Comparison of ENCODE assay signal across 8 cellular contexts in genomic region chr16:4769306-4769638, GRCh38.
DNase-seq lines count a peak whose midpoint lies in the region; ATAC-seq and TF ChIP-seq lines count a peak whose summit lies in the region.

No MANE protein-coding gene starts in this region.

- H3K27ac ChIP-seq in ACC112 (ENCODE audit: low read depth, low read length): no peak overlapping the region
- no peak overlapping the region for H3K27ac ChIP-seq in KMS-11
- peak overlapping the region in 1 of 2 donors; percentile 94 for H3K27ac ChIP-seq in coronary artery
- H3K27ac ChIP-seq in muscle layer of duodenum (ENCODE audit: low read length): peak overlapping the region; percentile 45

- no peaks in the 10 kb centered on the region for H3K9me3 ChIP-seq in muscle layer of duodenum (ENCODE audit: control insufficient read depth in 1 of 2, low read length in 2 of 2)

- H3K36me3 ChIP-seq in ACC112 (ENCODE audit: insufficient read depth, low read length) (peaks cover 3% of the 10 kb centered on the region; the same call in 1 of the 2 replicates), KMS-11 (ENCODE audit: insufficient read depth) (no peaks in the 10 kb centered on the region), muscle layer of duodenum (ENCODE audit: control insufficient read depth in 1 of 2, insufficient read depth in 2 of 2, low read length in 2 of 2) (peaks cover 0 to 9% of the 10 kb centered on the region in 2 donors)

- H3K4me1 ChIP-seq in ACC112 (ENCODE audit: control insufficient read depth, insufficient read depth, low read length, unreplicated experiment): peaks cover 14% of the 10 kb centered on the region
- H3K4me1 ChIP-seq in KMS-11 (ENCODE audit: low read depth, poor library complexity, severe bottlenecking): peaks cover 18% of the 10 kb centered on the region
- peaks cover 5 to 30% of the 10 kb centered on the region in 2 donors for H3K4me1 ChIP-seq in muscle layer of duodenum (ENCODE audit: control insufficient read depth in 1 of 2, insufficient read depth in 2 of 2, low read length in 2 of 2)

- TF ChIP-seq CTCF in KMS-11 (conservative IDR thresholded peaks at IDR 0.05; ENCODE audit: low read depth, low read length) (no peak), coronary artery (IDR thresholded peaks at IDR 0.05) (no peak)

- no peak overlapping the region for H3K9ac ChIP-seq in KMS-11

- no peak for ATAC-seq in HG03432 (IDR thresholded peaks at IDR 0.05; ENCODE audit: unreplicated experiment)

- peak overlapping the region; percentile 83 for H3K4me3 ChIP-seq in ACC112 (ENCODE audit: low read depth, low read length)
- H3K4me3 ChIP-seq in KMS-11 (IDR thresholded peaks at IDR 0.05; ENCODE audit: insufficient read depth, low read depth, low read length): no peak overlapping the region
- peak overlapping the region; percentile 93 for H3K4me3 ChIP-seq in coronary artery
- peak overlapping the region; percentile 61 to 66 for H3K4me3 ChIP-seq in muscle layer of duodenum (ENCODE audit: low read depth in 1 of 2, low read length in 2 of 2)

- DNase-seq in coronary artery (ENCODE audit: low spot score) (no peak), NCI-H1105 treated with DMSO at 0.1 percent for 48 hours (lab: John Stamatoyannopoulos, UW) (no peak), pons (ENCODE audit: low spot score) (no peak), amygdala (lab: John Stamatoyannopoulos, UW) (no peak)

- H2AFZ ChIP-seq in ACC112 (ENCODE audit: low read length, unreplicated experiment): peak overlapping the region; percentile 95
- H2AFZ ChIP-seq in KMS-11 (ENCODE audit: low read depth): peak overlapping the region; percentile 97

- H3K4me2 ChIP-seq in KMS-11: no peak overlapping the region

- H4K20me1 ChIP-seq in KMS-11 (ENCODE audit: insufficient read depth): no peaks in the 10 kb centered on the region

- no peaks in the 10 kb centered on the region for H3K27me3 ChIP-seq in ACC112 (ENCODE audit: insufficient read depth, low read length)
- H3K27me3 ChIP-seq in KMS-11 (ENCODE audit: insufficient read depth, low read depth): no peaks in the 10 kb centered on the region
- no peaks in the 10 kb centered on the region for H3K27me3 ChIP-seq in muscle layer of duodenum (ENCODE audit: low read depth, low read length)

- H3K79me2 ChIP-seq in ACC112 (ENCODE audit: control insufficient read depth, insufficient read depth, low read length, unreplicated experiment): peaks cover 24% of the 10 kb centered on the region
- H3K79me2 ChIP-seq in KMS-11 (ENCODE audit: insufficient read depth, low read depth): 0 out of 2 replicates have a peak, but pooled peaks cover 3% of the 10 kb centered on the region
